In the genomic region with DNA sequence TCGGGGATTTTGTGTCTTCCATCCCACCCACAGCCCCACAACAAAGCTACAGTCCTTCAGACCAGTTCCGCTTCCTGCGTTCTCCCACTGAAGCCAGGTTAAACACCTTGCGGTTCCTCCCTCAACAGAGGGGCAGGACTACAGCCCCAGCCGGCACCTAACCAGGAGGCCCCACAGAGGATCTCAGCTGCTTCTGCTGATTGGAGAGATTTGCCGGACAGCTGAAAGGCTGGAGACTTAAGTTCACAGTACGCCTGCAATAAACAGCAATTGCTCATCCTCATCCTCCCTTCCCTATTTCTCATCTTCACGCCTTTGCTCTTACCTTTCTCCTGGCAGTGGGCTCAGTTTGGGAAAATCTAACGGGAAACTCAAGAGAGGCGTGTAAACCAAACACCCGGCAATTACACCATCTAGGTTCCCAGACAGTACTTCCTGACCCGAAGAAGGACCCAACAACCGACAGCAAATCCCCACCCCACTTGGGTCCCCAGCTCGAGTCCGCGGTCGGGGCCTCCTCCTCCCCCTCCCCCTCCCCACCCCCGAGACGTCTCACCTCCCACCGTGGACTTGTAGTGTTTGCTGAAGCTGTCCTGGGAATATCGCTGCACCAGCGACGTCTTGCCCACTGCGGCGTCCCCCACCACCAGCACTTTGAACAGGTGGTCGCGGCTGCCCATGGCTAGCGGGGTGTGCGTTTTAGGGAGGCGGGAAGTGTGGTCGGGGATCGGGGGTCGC, we compare ENCODE assay signal across 8 cellular contexts. TPM values are rescaled to one million over a fixed set of nuclear protein-coding genes. Genes with fewer than 3 reads are reported as not detected.
DNase-seq lines count a peak whose midpoint lies in the region; ATAC-seq, FAIRE-seq and TF ChIP-seq lines count a peak whose summit lies in the region.

No MANE protein-coding gene starts in this region.

- TF ChIP-seq CTCF in GM20000 (IDR thresholded peaks at IDR 0.05; ENCODE audit: extremely low read depth, missing control alignments) (no peak), RWPE2 (IDR thresholded peaks at IDR 0.05; ENCODE audit: poor library complexity, severe bottlenecking) (no peak)

- H3K27me3 ChIP-seq in RWPE2 (ENCODE audit: insufficient read depth, poor library complexity, severe bottlenecking) (no peaks in the 10 kb centered on the region), small intestine (ENCODE audit: control insufficient read depth in 2 of 2, insufficient read depth in 2 of 2, low read length in 2 of 2) (no peaks in the 10 kb centered on the region)

- peak overlapping the region; percentile 90 for H3K4me3 Mint-ChIP-seq in activated naive CD8-positive, alpha-beta T cell treated with anti-CD3 and anti-CD28 coated beads, Interleukin-2, amount 50 U/mL, for 24 hours

- H3K27me3 Mint-ChIP-seq in activated naive CD8-positive, alpha-beta T cell treated with anti-CD3 and anti-CD28 coated beads, Interleukin-2, amount 50 U/mL, for 24 hours = no peaks in the 10 kb centered on the region

- H3K4me1 ChIP-seq in RWPE2 (ENCODE audit: insufficient read depth, poor library complexity, severe bottlenecking) = peaks cover 8% of the 10 kb centered on the region
- no peaks in the 10 kb centered on the region for H3K4me1 ChIP-seq in small intestine (ENCODE audit: control insufficient read depth in 2 of 2, insufficient read depth in 1 of 2, low read depth in 1 of 2, low read length in 1 of 2)

- H3K36me3 Mint-ChIP-seq in activated naive CD8-positive, alpha-beta T cell treated with anti-CD3 and anti-CD28 coated beads, Interleukin-2, amount 50 U/mL, for 24 hours (ENCODE audit: low read depth) = peaks cover 17% of the 10 kb centered on the region

- WGBS in small intestine, 3 donors = 3 to 7% (median 3%) methylated on average over 32 to 33 of the region's 33 CpGs

- peak overlapping the region; percentile 34 for H3K27ac ChIP-seq in RWPE2 (ENCODE audit: poor library complexity, severe bottlenecking)
- peak overlapping the region; percentile 0 to 83 for H3K27ac ChIP-seq in small intestine (ENCODE audit: low read depth in 1 of 2, low read length in 1 of 2)

- intact Hi-C loops in posterior cingulate gyrus (cut with DNase I) = no loop called here

- DNase-seq in AG20443 (ENCODE audit: low spot score) (peak; percentile 31), GM20000 (ENCODE audit: low spot score) (peak; percentile 47), RWPE2 (ENCODE audit: low spot score) (no peak), small intestine (peak; percentile 23), posterior cingulate gyrus (no peak), NCI-H226 (no peak)
- DNase-seq in activated naive CD8-positive, alpha-beta T cell treated with anti-CD3 and anti-CD28 coated beads, Interleukin-2, amount 50 U/mL, for 24 hours = peak; percentile 49

- ATAC-seq in RWPE2 (ENCODE audit: low read depth) = peak; percentile 13; the same call in 2 of the 3 replicates
- peak; percentile 33 for ATAC-seq in activated naive CD8-positive, alpha-beta T cell treated with anti-CD3 and anti-CD28 coated beads, Interleukin-2, amount 50 U/mL, for 24 hours

- peaks cover 3% of the 10 kb centered on the region; the same call in 1 of the 2 replicates for H3K36me3 ChIP-seq in RWPE2 (ENCODE audit: low read depth)
- no peaks in the 10 kb centered on the region for H3K36me3 ChIP-seq in small intestine (ENCODE audit: control insufficient read depth in 2 of 2, insufficient read depth in 2 of 2, low read length in 2 of 2)

- H3K9me3 Mint-ChIP-seq in activated naive CD8-positive, alpha-beta T cell treated with anti-CD3 and anti-CD28 coated beads, Interleukin-2, amount 50 U/mL, for 24 hours = no peaks in the 10 kb centered on the region

- H3K4me1 Mint-ChIP-seq in activated naive CD8-positive, alpha-beta T cell treated with anti-CD3 and anti-CD28 coated beads, Interleukin-2, amount 50 U/mL, for 24 hours = peaks cover 55% of the 10 kb centered on the region

- peak overlapping the region; percentile 97 for H3K27ac Mint-ChIP-seq in activated naive CD8-positive, alpha-beta T cell treated with anti-CD3 and anti-CD28 coated beads, Interleukin-2, amount 50 U/mL, for 24 hours

- H3K9me3 ChIP-seq in RWPE2 (ENCODE audit: severe bottlenecking) = no peaks in the 10 kb centered on the region
- H3K9me3 ChIP-seq in iPS-18c (ENCODE audit: control insufficient read depth, insufficient read depth, low read length) = no peaks in the 10 kb centered on the region
- no peaks in the 10 kb centered on the region for H3K9me3 ChIP-seq in small intestine (ENCODE audit: control insufficient read depth, low read depth)

- FAIRE-seq in small intestine (lab: Jason Lieb, UNC) = no peak

- peak overlapping the region; percentile 54 for H3K4me3 ChIP-seq in RWPE2 (ENCODE audit: severe bottlenecking)
- peak overlapping the region; percentile 63 for H3K4me3 ChIP-seq in iPS-18c (ENCODE audit: insufficient read depth, low read depth, low read length)
- peak overlapping the region; percentile 52 to 72 for H3K4me3 ChIP-seq in small intestine (ENCODE audit: low read depth in 1 of 2, low read length in 2 of 2)

RNA-seq across cellular contexts. Expression of gene RAB29, which starts 0.8 kb away (rescaled TPM):
- 10 to 100 TPM in 1 of 3 donors, 1 to 10 TPM in 2; 7.4 to 10.3 (median 7.6) TPM for polyA plus RNA-seq in small intestine

RNA-seq across cellular contexts. Expression of gene NUCKS1, which starts 24.5 kb away (rescaled TPM):
- polyA plus RNA-seq in small intestine = 10 to 100 TPM in 2 of 3 donors, 1 to 10 TPM in 1; 7.8 to 52.5 (median 11.6) TPM

RNA-seq across cellular contexts. Expression of gene SLC41A1, which starts 38.6 kb away (rescaled TPM):
- 1 to 10 TPM in 2 of 3 donors, under 1 TPM in 1; 0.89 to 9.4 (median 3.2) TPM for polyA plus RNA-seq in small intestine

Comparison
In these comparisons a context has a peak if more than half of its experiments do, and no peak if none do; other contexts are left out.
1. DNase-seq: peak in AG20443 (single experiment), GM20000 (single experiment), activated naive CD8-positive, alpha-beta T cell treated with anti-CD3 and anti-CD28 coated beads, Interleukin-2, amount 50 U/mL, for 24 hours (single experiment) and small intestine (single experiment); none in RWPE2 (single experiment), posterior cingulate gyrus (0 of 10) and NCI-H226 (single experiment).
2. Peak in every context shown above with its lines, with median percentiles within 50 percentile points of each other: H3K4me3 ChIP-seq.